In the genomic region with DNA sequence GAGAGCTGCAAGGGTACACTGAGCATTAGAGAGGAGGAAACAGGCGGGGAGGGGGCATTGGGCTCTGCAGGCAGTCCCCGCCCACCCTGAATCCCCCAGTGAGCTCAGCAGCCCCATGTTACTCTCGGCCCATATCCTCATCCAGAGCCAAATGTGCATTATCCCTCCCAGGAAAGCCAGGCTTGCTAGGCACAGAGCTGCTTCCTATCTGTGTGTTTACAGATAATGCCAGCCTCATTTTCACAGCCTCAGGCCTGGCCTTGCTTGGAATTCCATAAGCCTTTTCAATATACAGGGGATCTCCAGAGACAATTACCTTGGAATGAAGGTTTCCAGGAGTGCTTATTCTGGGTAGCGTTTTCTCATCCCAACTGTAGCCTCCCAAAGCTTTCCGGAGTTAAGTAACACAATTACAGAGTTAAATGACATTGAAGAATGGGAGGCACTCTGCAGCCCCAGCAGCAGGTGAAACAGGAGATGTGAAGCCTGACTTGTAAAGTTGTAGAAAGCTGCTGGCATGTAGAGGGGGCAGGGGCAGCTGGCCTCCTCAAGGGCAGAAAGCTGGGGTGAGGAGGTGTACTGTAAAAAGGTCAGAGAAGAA, we compare ENCODE assay signal across 2 cellular contexts.
TF ChIP-seq lines count a peak whose summit lies in the region.

No MANE protein-coding gene starts in this region.

TF ChIP-seq in SK-N-SH, 30 proteins besides CTCF, POLR2A, EP300 and RAD21 (continued from another document):
- TF ChIP-seq SMC3 (IDR thresholded peaks at IDR 0.05; ENCODE audit: low read depth, low read length) (no peak), FOSL2 (IDR thresholded peaks at IDR 0.05; ENCODE audit: borderline replicate concordance, low read depth) (no peak), MXI1 (IDR thresholded peaks at IDR 0.05; ENCODE audit: low read depth, low read length) (no peak), ELF1 (IDR thresholded peaks at IDR 0.05) (no peak), CHD2 (IDR thresholded peaks at IDR 0.05; ENCODE audit: low read length, partially characterized antibody) (peak; percentile 26), NRF1 (IDR thresholded peaks at IDR 0.05; ENCODE audit: low read depth, low read length) (no peak), RFX5 (IDR thresholded peaks at IDR 0.05; ENCODE audit: low read length) (no peak), TCF12 (IDR thresholded peaks at IDR 0.05) (no peak), GATA2 (CRISPR knock-in tag; IDR thresholded peaks at IDR 0.05) (peak; percentile 62), JUND (IDR thresholded peaks at IDR 0.05) (no peak), GABPA (IDR thresholded peaks at IDR 0.05; ENCODE audit: low read depth) (no peak)
- TF ChIP-seq, protein P1, sequence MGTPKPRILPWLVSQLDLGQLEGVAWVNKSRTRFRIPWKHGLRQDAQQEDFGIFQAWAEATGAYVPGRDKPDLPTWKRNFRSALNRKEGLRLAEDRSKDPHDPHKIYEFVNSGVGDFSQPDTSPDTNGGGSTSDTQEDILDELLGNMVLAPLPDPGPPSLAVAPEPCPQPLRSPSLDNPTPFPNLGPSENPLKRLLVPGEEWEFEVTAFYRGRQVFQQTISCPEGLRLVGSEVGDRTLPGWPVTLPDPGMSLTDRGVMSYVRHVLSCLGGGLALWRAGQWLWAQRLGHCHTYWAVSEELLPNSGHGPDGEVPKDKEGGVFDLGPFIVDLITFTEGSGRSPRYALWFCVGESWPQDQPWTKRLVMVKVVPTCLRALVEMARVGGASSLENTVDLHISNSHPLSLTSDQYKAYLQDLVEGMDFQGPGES (IDR thresholded peaks at IDR 0.05; ENCODE audit: low read depth, low read length) = no peak
- TF ChIP-seq, protein P2, sequence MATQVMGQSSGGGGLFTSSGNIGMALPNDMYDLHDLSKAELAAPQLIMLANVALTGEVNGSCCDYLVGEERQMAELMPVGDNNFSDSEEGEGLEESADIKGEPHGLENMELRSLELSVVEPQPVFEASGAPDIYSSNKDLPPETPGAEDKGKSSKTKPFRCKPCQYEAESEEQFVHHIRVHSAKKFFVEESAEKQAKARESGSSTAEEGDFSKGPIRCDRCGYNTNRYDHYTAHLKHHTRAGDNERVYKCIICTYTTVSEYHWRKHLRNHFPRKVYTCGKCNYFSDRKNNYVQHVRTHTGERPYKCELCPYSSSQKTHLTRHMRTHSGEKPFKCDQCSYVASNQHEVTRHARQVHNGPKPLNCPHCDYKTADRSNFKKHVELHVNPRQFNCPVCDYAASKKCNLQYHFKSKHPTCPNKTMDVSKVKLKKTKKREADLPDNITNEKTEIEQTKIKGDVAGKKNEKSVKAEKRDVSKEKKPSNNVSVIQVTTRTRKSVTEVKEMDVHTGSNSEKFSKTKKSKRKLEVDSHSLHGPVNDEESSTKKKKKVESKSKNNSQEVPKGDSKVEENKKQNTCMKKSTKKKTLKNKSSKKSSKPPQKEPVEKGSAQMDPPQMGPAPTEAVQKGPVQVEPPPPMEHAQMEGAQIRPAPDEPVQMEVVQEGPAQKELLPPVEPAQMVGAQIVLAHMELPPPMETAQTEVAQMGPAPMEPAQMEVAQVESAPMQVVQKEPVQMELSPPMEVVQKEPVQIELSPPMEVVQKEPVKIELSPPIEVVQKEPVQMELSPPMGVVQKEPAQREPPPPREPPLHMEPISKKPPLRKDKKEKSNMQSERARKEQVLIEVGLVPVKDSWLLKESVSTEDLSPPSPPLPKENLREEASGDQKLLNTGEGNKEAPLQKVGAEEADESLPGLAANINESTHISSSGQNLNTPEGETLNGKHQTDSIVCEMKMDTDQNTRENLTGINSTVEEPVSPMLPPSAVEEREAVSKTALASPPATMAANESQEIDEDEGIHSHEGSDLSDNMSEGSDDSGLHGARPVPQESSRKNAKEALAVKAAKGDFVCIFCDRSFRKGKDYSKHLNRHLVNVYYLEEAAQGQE (IDR thresholded peaks at IDR 0.05; ENCODE audit: low read depth, low read length) = no peak

TF ChIP-seq in SK-N-SH treated with all-trans-retinoic acid at 6 μM for 48 hours, 23 proteins besides CTCF, POLR2A, EP300 and RAD21 (continued from another document):
- TF ChIP-seq, protein P3, sequence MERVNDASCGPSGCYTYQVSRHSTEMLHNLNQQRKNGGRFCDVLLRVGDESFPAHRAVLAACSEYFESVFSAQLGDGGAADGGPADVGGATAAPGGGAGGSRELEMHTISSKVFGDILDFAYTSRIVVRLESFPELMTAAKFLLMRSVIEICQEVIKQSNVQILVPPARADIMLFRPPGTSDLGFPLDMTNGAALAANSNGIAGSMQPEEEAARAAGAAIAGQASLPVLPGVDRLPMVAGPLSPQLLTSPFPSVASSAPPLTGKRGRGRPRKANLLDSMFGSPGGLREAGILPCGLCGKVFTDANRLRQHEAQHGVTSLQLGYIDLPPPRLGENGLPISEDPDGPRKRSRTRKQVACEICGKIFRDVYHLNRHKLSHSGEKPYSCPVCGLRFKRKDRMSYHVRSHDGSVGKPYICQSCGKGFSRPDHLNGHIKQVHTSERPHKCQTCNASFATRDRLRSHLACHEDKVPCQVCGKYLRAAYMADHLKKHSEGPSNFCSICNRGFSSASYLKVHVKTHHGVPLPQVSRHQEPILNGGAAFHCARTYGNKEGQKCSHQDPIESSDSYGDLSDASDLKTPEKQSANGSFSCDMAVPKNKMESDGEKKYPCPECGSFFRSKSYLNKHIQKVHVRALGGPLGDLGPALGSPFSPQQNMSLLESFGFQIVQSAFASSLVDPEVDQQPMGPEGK (CRISPR knock-in tag; IDR thresholded peaks at IDR 0.05; ENCODE audit: borderline replicate concordance) = no peak
- TF ChIP-seq, protein P4, sequence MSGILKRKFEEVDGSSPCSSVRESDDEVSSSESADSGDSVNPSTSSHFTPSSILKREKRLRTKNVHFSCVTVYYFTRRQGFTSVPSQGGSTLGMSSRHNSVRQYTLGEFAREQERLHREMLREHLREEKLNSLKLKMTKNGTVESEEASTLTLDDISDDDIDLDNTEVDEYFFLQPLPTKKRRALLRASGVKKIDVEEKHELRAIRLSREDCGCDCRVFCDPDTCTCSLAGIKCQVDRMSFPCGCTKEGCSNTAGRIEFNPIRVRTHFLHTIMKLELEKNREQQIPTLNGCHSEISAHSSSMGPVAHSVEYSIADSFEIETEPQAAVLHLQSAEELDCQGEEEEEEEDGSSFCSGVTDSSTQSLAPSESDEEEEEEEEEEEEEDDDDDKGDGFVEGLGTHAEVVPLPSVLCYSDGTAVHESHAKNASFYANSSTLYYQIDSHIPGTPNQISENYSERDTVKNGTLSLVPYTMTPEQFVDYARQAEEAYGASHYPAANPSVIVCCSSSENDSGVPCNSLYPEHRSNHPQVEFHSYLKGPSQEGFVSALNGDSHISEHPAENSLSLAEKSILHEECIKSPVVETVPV (CRISPR knock-in tag; IDR thresholded peaks at IDR 0.05) = no peak
- TF ChIP-seq ZNF565 (CRISPR knock-in tag; conservative IDR thresholded peaks at IDR 0.05; ENCODE audit: low read depth) (no peak), OSR1 (CRISPR knock-in tag; IDR thresholded peaks at IDR 0.05) (no peak), RARB (CRISPR knock-in tag; IDR thresholded peaks at IDR 0.05) (no peak), PPARA (CRISPR knock-in tag; IDR thresholded peaks at IDR 0.05; ENCODE audit: borderline replicate concordance) (no peak), CSDC2 (CRISPR knock-in tag; IDR thresholded peaks at IDR 0.05) (no peak)
